In genomic region chr2:151632993-151633592, GRCh38 we compare ENCODE assay signal across 9 cellular contexts.
DNase-seq lines count a peak whose midpoint lies in the region; ATAC-seq and TF ChIP-seq lines count a peak whose summit lies in the region.
"Had no signal": no experiment of that assay in that cellular context is flagged by ENCODE, and none has a peak within 500 bp of the region (broad histone marks: within the 10 kb centered on the region; RNA-seq: fewer than 3 reads in every experiment).

No MANE protein-coding gene starts in this region.

- no peaks in the 10 kb centered on the region for H4K20me1 ChIP-seq in GM23338 (replicated peaks; ENCODE audit: insufficient read depth)

- no peak overlapping the region for H3K4me3 Mint-ChIP-seq in GM23338
- no peak overlapping the region for H3K4me3 Mint-ChIP-seq in glutamatergic neuron (ENCODE audit: unreplicated experiment)

- no peak overlapping the region for H3K27ac Mint-ChIP-seq in GM23338
- H3K27ac Mint-ChIP-seq in glutamatergic neuron (ENCODE audit: unreplicated experiment): no peak overlapping the region

- H3F3A ChIP-seq in GM23338 (replicated peaks; ENCODE audit: low read depth): no peaks in the 10 kb centered on the region

- DNase-seq in AG09319 (ENCODE audit: extremely low read depth, low read depth) (no peak), GM23338 (ENCODE audit: low spot score) (peak; percentile 65), RWPE2 (ENCODE audit: low spot score) (no peak), glutamatergic neuron (no peak), SK-N-DZ (ENCODE audit: low spot score) (no peak)
- no peak for DNase-seq in stimulated activated CD8-positive, alpha-beta memory T cell treated with anti-CD3 and anti-CD28 coated beads, Interleukin-4, amount 100 ng/mL, for 48 hours
- DNase-seq: stimulated activated CD4-positive, alpha-beta T cell treated with anti-CD3 and anti-CD28 coated beads, Interleukin-4, amount 100 ng/mL, for 1 hour had no signal

- H3K27me3 ChIP-seq in GM23338 (ENCODE audit: insufficient read depth) (no peaks in the 10 kb centered on the region), RWPE2 (ENCODE audit: insufficient read depth, poor library complexity, severe bottlenecking) (no peaks in the 10 kb centered on the region)

- H3K9me2 ChIP-seq in GM23338 (ENCODE audit: insufficient read depth): no peaks in the 10 kb centered on the region

- H3K4me1 Mint-ChIP-seq in GM23338: no peaks in the 10 kb centered on the region
- H3K4me1 Mint-ChIP-seq in glutamatergic neuron (ENCODE audit: low read depth, unreplicated experiment): no peaks in the 10 kb centered on the region

- no peaks in the 10 kb centered on the region for H3K4me1 ChIP-seq in GM23338 (ENCODE audit: insufficient read depth)
- H3K4me1 ChIP-seq in RWPE2 (ENCODE audit: insufficient read depth, poor library complexity, severe bottlenecking): no peaks in the 10 kb centered on the region

- H3K4me2 ChIP-seq in GM23338: no peak overlapping the region

- H2AFZ ChIP-seq in GM23338: no peak overlapping the region

- no peak overlapping the region for H3K27ac ChIP-seq in GM23338 (ENCODE audit: low read depth)
- H3K27ac ChIP-seq in RWPE2 (ENCODE audit: poor library complexity, severe bottlenecking): no peak overlapping the region

- TF ChIP-seq CTCF in AG09319 (IDR thresholded peaks at IDR 0.05; ENCODE audit: low read depth, low read length) (peak; percentile 22), GM23338 (conservative IDR thresholded peaks at IDR 0.05; ENCODE audit: low read depth in 2 of 2) (peak in 1 of 2 experiments; percentile 84; a peak in 3 of 4 replicates), RWPE2 (IDR thresholded peaks at IDR 0.05; ENCODE audit: poor library complexity, severe bottlenecking) (peak; percentile 72), glutamatergic neuron (IDR thresholded peaks at IDR 0.05; ENCODE audit: partially characterized antibody, unreplicated experiment) (peak; percentile 69)

- no peak for ATAC-seq in GM23338
- no peak for ATAC-seq in RWPE2 (ENCODE audit: low read depth)
- no peak for ATAC-seq in GM18502 (IDR thresholded peaks at IDR 0.05; ENCODE audit: poor library complexity, unreplicated experiment)
- ATAC-seq in GM18907 (IDR thresholded peaks at IDR 0.05; ENCODE audit: unreplicated experiment): no peak

- H3K36me3 ChIP-seq in GM23338 (ENCODE audit: insufficient read depth): no peaks in the 10 kb centered on the region
- no peaks in the 10 kb centered on the region for H3K36me3 ChIP-seq in RWPE2 (ENCODE audit: low read depth)

- H3K79me2 ChIP-seq in GM23338 (replicated peaks; ENCODE audit: insufficient read depth): no peaks in the 10 kb centered on the region

- H3K4me3 ChIP-seq in GM23338: no peak overlapping the region
- no peak overlapping the region for H3K4me3 ChIP-seq in RWPE2 (ENCODE audit: severe bottlenecking)

- H3K36me3 Mint-ChIP-seq in GM23338 (ENCODE audit: low read depth) (peaks cover 11% of the 10 kb centered on the region; the same call in 1 of the 3 replicates), glutamatergic neuron (ENCODE audit: unreplicated experiment) (no peaks in the 10 kb centered on the region)

- no peaks in the 10 kb centered on the region for H3K9me3 ChIP-seq in RWPE2 (ENCODE audit: severe bottlenecking)

- H3K9me3 Mint-ChIP-seq in GM23338 (no peaks in the 10 kb centered on the region), glutamatergic neuron (ENCODE audit: unreplicated experiment) (no peaks in the 10 kb centered on the region)

- no peaks in the 10 kb centered on the region for H3K27me3 Mint-ChIP-seq in GM23338 (ENCODE audit: insufficient read depth, low read depth, poor library complexity)
- H3K27me3 Mint-ChIP-seq in glutamatergic neuron (ENCODE audit: unreplicated experiment): no peaks in the 10 kb centered on the region

TF ChIP-seq in GM23338, 12 proteins besides CTCF, POLR2A, EP300 and RAD21 (continues in another document):
- TF ChIP-seq CREB1 (CRISPR knock-in tag; IDR thresholded peaks at IDR 0.05; ENCODE audit: low read depth) (no peak), NANOG (IDR thresholded peaks at IDR 0.05; ENCODE audit: borderline replicate concordance) (no peak), JUNB (IDR thresholded peaks at IDR 0.05; ENCODE audit: unreplicated experiment) (no peak), ETS1 (IDR thresholded peaks at IDR 0.05) (no peak), ZNF462 (CRISPR knock-in tag; IDR thresholded peaks at IDR 0.05) (no peak), POLR2AphosphoS5 (IDR thresholded peaks at IDR 0.05; ENCODE audit: low read depth) (no peak), EZH2 (IDR thresholded peaks at IDR 0.05; ENCODE audit: low read depth, unreplicated experiment) (no peak), ZNF331 (CRISPR knock-in tag; IDR thresholded peaks at IDR 0.05; ENCODE audit: low read depth) (no peak), STAT1 (IDR thresholded peaks at IDR 0.05; ENCODE audit: unreplicated experiment) (no peak)
